9 cellular contexts compared by ENCODE assay signal in the genomic region with DNA sequence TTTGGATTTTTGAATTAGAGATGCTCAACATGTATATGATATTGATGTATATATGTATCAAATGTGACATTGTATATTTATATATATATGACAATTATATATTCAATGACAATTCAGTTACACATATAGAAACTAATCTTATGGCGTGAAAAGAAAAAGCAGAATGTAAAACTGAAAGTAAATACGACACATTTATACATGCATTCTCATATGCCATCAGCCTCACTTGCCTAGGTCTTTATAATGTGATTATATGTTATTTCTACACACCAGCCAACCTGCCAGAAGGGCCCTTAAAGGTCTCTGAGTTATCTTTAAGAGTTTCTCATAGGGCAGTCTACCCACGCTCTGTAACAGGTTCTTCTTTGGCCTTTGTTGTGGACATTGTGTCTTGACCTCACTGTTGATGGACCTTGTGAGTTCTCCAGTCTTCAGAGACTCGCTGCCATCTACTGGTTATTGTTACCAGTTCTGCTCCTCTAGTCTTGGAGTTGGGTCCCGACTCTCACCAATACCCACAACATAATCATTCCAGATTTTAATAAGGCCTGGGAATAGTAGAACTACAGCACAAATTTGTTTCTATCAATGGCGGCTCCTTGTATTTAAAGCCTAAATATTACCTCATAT.
DNase-seq lines count a peak whose midpoint lies in the region; ATAC-seq and TF ChIP-seq lines count a peak whose summit lies in the region.
"Had no signal": no experiment of that assay in that cellular context is flagged by ENCODE, and none has a peak within 500 bp of the region (broad histone marks: within the 10 kb centered on the region; RNA-seq: fewer than 3 reads in every experiment).

No MANE protein-coding gene starts in this region.

- TF ChIP-seq CTCF in activated B cell treated with CpG ODN at 0.5 μM for 24 hours (IDR thresholded peaks at IDR 0.05), result no peak

- WGBS in aorta, 2 donors, result 66 to 71% methylated on average over 6 of the region's 6 CpGs

- H3K9me3 Mint-ChIP-seq in activated B cell treated with CpG ODN at 0.5 μM for 24 hours, result peaks cover under 1% of the 10 kb centered on the region
- no peaks in the 10 kb centered on the region for H3K9me3 Mint-ChIP-seq in T-helper 2 cell treated with Interferon-gamma antibody and Interleukin-4, amounts not matched to agents 5 μg/mL and 100 μg/mL, for 36 hours

- H3K9me3 ChIP-seq in effector memory CD4-positive, alpha-beta T cell (ENCODE audit: control insufficient read depth, low read length), result no peaks in the 10 kb centered on the region
- H3K9me3 ChIP-seq in aorta (ENCODE audit: control insufficient read depth, low read length), result peaks cover 2% of the 10 kb centered on the region

- CTCF ChIA-PET in activated B cell treated with CpG ODN at 0.5 μM for 24 hours (lab: Charles Lee), result no interaction called here

- H3K27me3 ChIP-seq in effector memory CD4-positive, alpha-beta T cell (replicated peaks; ENCODE audit: control insufficient read depth, insufficient read depth, low read length, poor library complexity, severe bottlenecking), result no peaks in the 10 kb centered on the region
- H3K27me3 ChIP-seq in aorta (ENCODE audit: control insufficient read depth in 1 of 2, insufficient read depth in 2 of 2, low read length in 1 of 2), result no peaks in the 10 kb centered on the region

- no peak overlapping the region for H3K27ac ChIP-seq in effector memory CD4-positive, alpha-beta T cell (ENCODE audit: insufficient read depth, low read length, poor library complexity, severe bottlenecking)
- H3K27ac ChIP-seq in aorta (ENCODE audit: low read depth in 1 of 2, low read length in 2 of 2), result no peak overlapping the region

- H3K4me3 ChIP-seq in effector memory CD4-positive, alpha-beta T cell (ENCODE audit: insufficient read depth, low read depth, low read length, poor library complexity, severe bottlenecking), result no peak overlapping the region
- no peak overlapping the region for H3K4me3 ChIP-seq in aorta (ENCODE audit: low read length in 2 of 2)
- H3K4me3 ChIP-seq: K562 had no signal

- intact Hi-C loops in activated B cell treated with CpG ODN at 0.5 μM for 24 hours (cut with micrococcal nuclease), result loop anchor here (1.0 to 5.0 kb wide), 2 partner anchors 255 to 420 kb away; no protein-coding TSS in a partner anchor
- intact Hi-C loops in aorta (cut with DNase I), result no loop called here

- no peaks in the 10 kb centered on the region for H3K27me3 Mint-ChIP-seq in activated B cell treated with CpG ODN at 0.5 μM for 24 hours
- H3K27me3 Mint-ChIP-seq in T-helper 2 cell treated with Interferon-gamma antibody and Interleukin-4, amounts not matched to agents 5 μg/mL and 100 μg/mL, for 36 hours (ENCODE audit: low read depth), result no peaks in the 10 kb centered on the region

- ATAC-seq in GM21515 (IDR thresholded peaks at IDR 0.05; ENCODE audit: unreplicated experiment), result peak; percentile 84
- ATAC-seq in activated B cell treated with CpG ODN at 0.5 μM for 24 hours (ENCODE audit: low read depth), result no peak
- no peak for ATAC-seq in aorta (ENCODE audit: low FRiP score)
- ATAC-seq: K562 had no signal

- peaks cover 4% of the 10 kb centered on the region for H3K4me1 Mint-ChIP-seq in activated B cell treated with CpG ODN at 0.5 μM for 24 hours
- H3K4me1 Mint-ChIP-seq in T-helper 2 cell treated with Interferon-gamma antibody and Interleukin-4, amounts not matched to agents 5 μg/mL and 100 μg/mL, for 36 hours (ENCODE audit: low read depth), result no peaks in the 10 kb centered on the region

- no peaks in the 10 kb centered on the region for H3K36me3 ChIP-seq in effector memory CD4-positive, alpha-beta T cell (ENCODE audit: control insufficient read depth, insufficient read depth, low read length)
- no peaks in the 10 kb centered on the region for H3K36me3 ChIP-seq in aorta (ENCODE audit: control insufficient read depth in 1 of 2, insufficient read depth in 2 of 2, low read length in 1 of 2)

- H3K36me3 Mint-ChIP-seq in activated B cell treated with CpG ODN at 0.5 μM for 24 hours (ENCODE audit: low read depth), result no peaks in the 10 kb centered on the region
- no peaks in the 10 kb centered on the region for H3K36me3 Mint-ChIP-seq in T-helper 2 cell treated with Interferon-gamma antibody and Interleukin-4, amounts not matched to agents 5 μg/mL and 100 μg/mL, for 36 hours (ENCODE audit: low read depth)

- no peaks in the 10 kb centered on the region for H3K4me1 ChIP-seq in effector memory CD4-positive, alpha-beta T cell (ENCODE audit: control insufficient read depth, insufficient read depth, low read length, poor library complexity, severe bottlenecking)
- H3K4me1 ChIP-seq in aorta (ENCODE audit: control insufficient read depth in 1 of 2, insufficient read depth in 2 of 2, low read length in 2 of 2), result no peaks in the 10 kb centered on the region

- peak overlapping the region; percentile 20 for H3K4me3 Mint-ChIP-seq in activated B cell treated with CpG ODN at 0.5 μM for 24 hours
- H3K4me3 Mint-ChIP-seq in T-helper 2 cell treated with Interferon-gamma antibody and Interleukin-4, amounts not matched to agents 5 μg/mL and 100 μg/mL, for 36 hours, result no peak overlapping the region

- no peak overlapping the region for H3K27ac Mint-ChIP-seq in activated B cell treated with CpG ODN at 0.5 μM for 24 hours
- no peak overlapping the region for H3K27ac Mint-ChIP-seq in T-helper 2 cell treated with Interferon-gamma antibody and Interleukin-4, amounts not matched to agents 5 μg/mL and 100 μg/mL, for 36 hours

- POLR2A ChIA-PET in activated B cell treated with CpG ODN at 0.5 μM for 24 hours (lab: Charles Lee), result no interaction called here

- DNase-seq in EH (ENCODE audit: low read depth), result peak; percentile 33
- peak; percentile 29 for DNase-seq in HS-5 (ENCODE audit: low read depth)
- DNase-seq in activated B cell treated with CpG ODN at 0.5 μM for 24 hours, result no peak
- DNase-seq in kidney glomerular epithelial cell (lab: John Stamatoyannopoulos, UW), result peak; percentile 18
- no peak for DNase-seq in effector memory CD4-positive, alpha-beta T cell
- no peak for DNase-seq in T-helper 2 cell treated with Interferon-gamma antibody and Interleukin-4, amounts not matched to agents 5 μg/mL and 100 μg/mL, for 36 hours (ENCODE audit: low spot score)
- no peak for DNase-seq in aorta

Comparison
In these comparisons a context has a peak if more than half of its experiments do, and no peak if none do; other contexts are left out.
1. DNase-seq: peak in EH (single experiment), HS-5 (single experiment) and kidney glomerular epithelial cell (single experiment); none in activated B cell treated with CpG ODN at 0.5 μM for 24 hours (single experiment), effector memory CD4-positive, alpha-beta T cell (0 of 3), T-helper 2 cell treated with Interferon-gamma antibody and Interleukin-4, amounts not matched to agents 5 μg/mL and 100 μg/mL, for 36 hours (single experiment) and aorta (0 of 2).